12 cellular contexts compared by ENCODE assay signal in the genomic region with DNA sequence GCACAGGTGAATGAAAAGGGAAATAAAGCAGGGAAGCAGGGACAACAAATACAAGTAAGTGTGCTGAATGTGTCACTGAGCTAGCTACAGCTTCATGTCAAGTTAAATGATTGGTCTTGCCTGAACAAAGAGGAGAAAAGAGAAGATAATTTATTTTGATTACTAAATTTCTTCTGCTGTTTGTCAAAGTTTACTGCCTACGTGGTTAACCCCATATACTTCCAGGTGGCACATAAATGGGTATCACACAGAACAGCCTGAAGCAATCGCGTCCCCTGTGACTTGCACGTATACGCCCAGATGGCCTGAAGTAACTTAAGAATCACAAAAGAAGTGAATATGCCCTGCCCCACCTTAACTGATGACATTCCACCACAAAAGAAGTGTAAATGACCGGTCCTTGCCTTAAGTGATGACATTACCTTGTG.
"Had no signal": no experiment of that assay in that cellular context is flagged by ENCODE, and none has a peak within 500 bp of the region (broad histone marks: within the 10 kb centered on the region; RNA-seq: fewer than 3 reads in every experiment).

No MANE protein-coding gene starts in this region.

- H3K4me3 Mint-ChIP-seq: activated naive CD8-positive, alpha-beta T cell; dendritic cell treated with granulocyte-macrophage colony-stimulating factor and Interleukin-4, amounts not matched to agents 40 ng/mL and 50 ng/mL, for 4 days; stimulated activated effector memory CD8-positive, alpha-beta T cell treated with anti-CD3 and anti-CD28 coated beads, Interleukin-12 subunit alpha, Interleukin-12 subunit beta, amount 100 ng/mL, for 72 hours; T-helper 17 cell had no signal

- H3K27ac Mint-ChIP-seq: activated naive CD8-positive, alpha-beta T cell; dendritic cell treated with granulocyte-macrophage colony-stimulating factor and Interleukin-4, amounts not matched to agents 40 ng/mL and 50 ng/mL, for 4 days; stimulated activated effector memory CD8-positive, alpha-beta T cell treated with anti-CD3 and anti-CD28 coated beads, Interleukin-12 subunit alpha, Interleukin-12 subunit beta, amount 100 ng/mL, for 72 hours; T-helper 17 cell had no signal

- H3K27ac ChIP-seq: brain microvascular endothelial cell, neutrophil, right atrium auricular region, skin epidermis, tibial artery had no signal

- DNase-seq: activated CD4-positive, CD25-positive, alpha-beta regulatory T cell; activated effector memory CD4-positive, alpha-beta T cell treated with Interleukin-2 at 50 U/mL for 16 hours; brain microvascular endothelial cell; cerebellar nuclear complex; T-helper 17 cell; tibial artery had no signal

- H3K36me3 ChIP-seq: brain microvascular endothelial cell, neutrophil, right atrium auricular region, tibial artery had no signal

- H3K9me3 ChIP-seq: neutrophil, right atrium auricular region, tibial artery had no signal

- H3K27me3 Mint-ChIP-seq: activated naive CD8-positive, alpha-beta T cell; T-helper 17 cell had no signal

- H3K4me3 ChIP-seq: right atrium auricular region, skin epidermis, tibial artery had no signal

- H3K4me1 Mint-ChIP-seq: stimulated activated effector memory CD8-positive, alpha-beta T cell treated with anti-CD3 and anti-CD28 coated beads, Interleukin-12 subunit alpha, Interleukin-12 subunit beta, amount 100 ng/mL, for 72 hours; T-helper 17 cell had no signal

- H3K36me3 Mint-ChIP-seq: activated naive CD8-positive, alpha-beta T cell; stimulated activated effector memory CD8-positive, alpha-beta T cell treated with anti-CD3 and anti-CD28 coated beads, Interleukin-12 subunit alpha, Interleukin-12 subunit beta, amount 100 ng/mL, for 72 hours had no signal

- H3K4me1 ChIP-seq: right atrium auricular region, tibial artery had no signal

- H3K27me3 ChIP-seq: brain microvascular endothelial cell, neutrophil, right atrium auricular region had no signal

- ATAC-seq: stimulated activated effector memory CD8-positive, alpha-beta T cell treated with anti-CD3 and anti-CD28 coated beads, Interleukin-12 subunit alpha, Interleukin-12 subunit beta, amount 100 ng/mL, for 72 hours; T-helper 17 cell had no signal
